In genomic region chr17:80259642-80260535, GRCh38 we compare ENCODE assay signal across 8 cellular contexts. TPM values are rescaled to one million over a fixed set of nuclear protein-coding genes. Genes with fewer than 3 reads are reported as not detected.
DNase-seq lines count a peak whose midpoint lies in the region; ATAC-seq and TF ChIP-seq lines count a peak whose summit lies in the region.

No MANE protein-coding gene starts in this region.

- H3K27ac Mint-ChIP-seq in activated B cell treated with CpG ODN at 0.5 μM for 24 hours: peak overlapping the region; percentile 94

- ATAC-seq in activated B cell treated with CpG ODN at 0.5 μM for 24 hours (ENCODE audit: low read depth): peak; percentile 59

- H3K4me1 ChIP-seq in Loucy (ENCODE audit: insufficient read depth, low read length, poor library complexity, severe bottlenecking): peaks cover 23% of the 10 kb centered on the region

- no peaks in the 10 kb centered on the region for H3K9me3 ChIP-seq in Loucy (ENCODE audit: insufficient read depth, low read depth, low read length)

- no peak for TF ChIP-seq CTCF in Loucy (conservative IDR thresholded peaks at IDR 0.05; ENCODE audit: low read length)
- TF ChIP-seq CTCF in activated B cell treated with CpG ODN at 0.5 μM for 24 hours (IDR thresholded peaks at IDR 0.05): no peak
- TF ChIP-seq CTCF in kidney epithelial cell (IDR thresholded peaks at IDR 0.05; ENCODE audit: insufficient read depth, low read length, poor library complexity, severe bottlenecking): no peak

- H3F3A ChIP-seq in Loucy (ENCODE audit: low read depth): peaks cover 12% of the 10 kb centered on the region

- H4K20me1 ChIP-seq in Loucy (ENCODE audit: insufficient read depth, low read length, poor library complexity, severe bottlenecking): peaks cover 7% of the 10 kb centered on the region

- H3K4me3 ChIP-seq in Loucy (ENCODE audit: low read length, poor library complexity, severe bottlenecking) (peak overlapping the region; percentile 69), kidney epithelial cell (ENCODE audit: low read depth, low read length) (peak overlapping the region; percentile 26)

- H3K36me3 ChIP-seq in Loucy (ENCODE audit: insufficient read depth, low read length) (no peaks in the 10 kb centered on the region), kidney epithelial cell (ENCODE audit: control insufficient read depth, insufficient read depth, low read length) (no peaks in the 10 kb centered on the region)

- no peaks in the 10 kb centered on the region for H3K9me3 Mint-ChIP-seq in activated B cell treated with CpG ODN at 0.5 μM for 24 hours

- H2AFZ ChIP-seq in Loucy (ENCODE audit: low read length): no peak overlapping the region; the same call in 1 of the 2 replicates

- peak; percentile 68 for TF ChIP-seq POLR2A in GM19099 (IDR thresholded peaks at IDR 0.05; ENCODE audit: extremely low read depth, insufficient read length, low read depth)

- POLR2A ChIA-PET in activated B cell treated with CpG ODN at 0.5 μM for 24 hours (lab: Charles Lee): interaction anchor here (0.6 to 1.0 kb wide), 4 partner anchors 12 to 1567 kb away, joined by 3 to 9 read pairs (median 4); partner anchors contain the start of genes SGSH and SLC26A11

- H3K4me3 Mint-ChIP-seq in activated B cell treated with CpG ODN at 0.5 μM for 24 hours: peak overlapping the region; percentile 89

- CTCF ChIA-PET in activated B cell treated with CpG ODN at 0.5 μM for 24 hours (lab: Charles Lee): no interaction called here

- peaks cover 7% of the 10 kb centered on the region for H3K36me3 Mint-ChIP-seq in activated B cell treated with CpG ODN at 0.5 μM for 24 hours (ENCODE audit: low read depth)

- peaks cover 28% of the 10 kb centered on the region for H3K79me2 ChIP-seq in Loucy (ENCODE audit: insufficient read depth, low read length)

- H3K9ac ChIP-seq in Loucy (ENCODE audit: low read depth, low read length, poor library complexity, severe bottlenecking): peak overlapping the region; percentile 60

- H3K4me2 ChIP-seq in Loucy (ENCODE audit: low read depth, low read length, poor library complexity, severe bottlenecking): peak overlapping the region; percentile 69

- H3K9me2 ChIP-seq in Loucy (replicated peaks; ENCODE audit: low read depth, low read length): no peaks in the 10 kb centered on the region

- intact Hi-C loops in activated B cell treated with CpG ODN at 0.5 μM for 24 hours (cut with micrococcal nuclease): loop anchor here (5.0 to 10.0 kb wide), 4 partner anchors 158 to 977 kb away; partner anchors contain the start of genes CEP131, GAA, NDUFAF8 and TEPSIN

- H3K27me3 ChIP-seq in Loucy (ENCODE audit: insufficient read depth, low read length, poor library complexity, severe bottlenecking) (no peaks in the 10 kb centered on the region), kidney epithelial cell (ENCODE audit: control insufficient read depth, insufficient read depth, low read length) (no peaks in the 10 kb centered on the region)

- no peaks in the 10 kb centered on the region for H3K27me3 Mint-ChIP-seq in activated B cell treated with CpG ODN at 0.5 μM for 24 hours

- peak; percentile 98 for DNase-seq in AG20443 (ENCODE audit: low spot score)
- peak; percentile 76 for DNase-seq in activated B cell treated with CpG ODN at 0.5 μM for 24 hours
- peak; percentile 79 for DNase-seq in central memory CD4-positive, alpha-beta T cell
- no peak for DNase-seq in kidney epithelial cell (ENCODE audit: low read depth)
- DNase-seq in stimulated activated CD4-positive, alpha-beta T cell treated with anti-CD3 and anti-CD28 coated beads, Interleukin-15, amount 100 ng/mL, for 24 hours: peak; percentile 83
- no peak for DNase-seq in DMS153 (lab: John Stamatoyannopoulos, UW)

- peaks cover 63% of the 10 kb centered on the region for H3K4me1 Mint-ChIP-seq in activated B cell treated with CpG ODN at 0.5 μM for 24 hours

RNA-seq across cellular contexts. Expression of gene RNF213, which starts 0.8 kb away (rescaled TPM):
- 203 and 228 TPM in 2 replicates for total RNA-seq in activated B cell treated with CpG ODN at 0.5 μM for 24 hours
- 111 and 141 TPM in 2 replicates for total RNA-seq in kidney epithelial cell

RNA-seq across cellular contexts. Expression of gene SLC26A11, which starts 39.7 kb away (rescaled TPM):
- 7.5 and 8.4 TPM in 2 replicates for total RNA-seq in activated B cell treated with CpG ODN at 0.5 μM for 24 hours
- total RNA-seq in kidney epithelial cell: 14.4 and 19.1 TPM in 2 replicates

RNA-seq across cellular contexts. Expression of gene SGSH, which starts 39.8 kb away (rescaled TPM):
- total RNA-seq in activated B cell treated with CpG ODN at 0.5 μM for 24 hours (38.8 and 41.3 TPM in 2 replicates), kidney epithelial cell (22.7 and 26.4 TPM in 2 replicates)

Comparison
In these comparisons a context has a peak if more than half of its experiments do, and no peak if none do; other contexts are left out.
1. DNase-seq: peak in AG20443 (single experiment), activated B cell treated with CpG ODN at 0.5 μM for 24 hours (single experiment), central memory CD4-positive, alpha-beta T cell (single experiment) and stimulated activated CD4-positive, alpha-beta T cell treated with anti-CD3 and anti-CD28 coated beads, Interleukin-15, amount 100 ng/mL, for 24 hours (single experiment); none in kidney epithelial cell (single experiment) and DMS153 (single experiment).